In the genomic region with DNA sequence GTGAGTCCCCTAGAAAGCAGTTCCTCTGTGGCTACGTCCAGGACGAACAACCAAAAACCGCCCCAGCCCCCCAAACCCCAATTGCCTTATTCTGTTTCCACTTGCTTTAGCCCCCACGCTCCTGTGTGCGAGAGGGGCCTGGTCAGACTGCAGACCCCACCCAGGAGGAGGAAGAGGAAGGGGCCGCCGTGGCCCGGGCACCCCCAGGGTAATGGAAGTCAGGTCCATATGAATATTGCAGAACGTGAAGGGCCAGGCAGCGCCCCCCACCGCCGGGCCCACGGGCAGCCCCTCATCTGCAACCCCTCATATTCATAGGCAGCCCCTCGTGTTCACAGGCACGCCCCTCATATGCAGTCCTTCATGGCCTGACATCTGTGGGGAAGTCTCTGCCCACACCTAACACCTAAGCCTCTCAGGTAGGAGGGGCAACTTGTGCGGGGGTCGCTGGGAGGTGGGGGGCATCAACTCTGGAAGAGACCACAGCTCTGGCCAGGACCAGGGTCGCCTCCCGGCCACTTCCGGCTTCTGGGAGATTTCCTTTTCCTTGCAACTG, we compare ENCODE assay signal across 9 cellular contexts. TPM values are rescaled to one million over a fixed set of nuclear protein-coding genes. Genes with fewer than 3 reads are reported as not detected.
A peak's percentile ranks its signal among the peaks of the same experiment; 100 is the strongest.
DNase-seq lines count a peak whose midpoint lies in the region; ATAC-seq lines count a peak whose summit lies in the region.
"Had no signal": no experiment of that assay in that cellular context is flagged by ENCODE, and none has a peak within 500 bp of the region (broad histone marks: within the 10 kb centered on the region; RNA-seq: fewer than 3 reads in every experiment).

No MANE protein-coding gene starts in this region.

- H3K4me3 Mint-ChIP-seq in activated CD4-positive, alpha-beta T cell treated with anti-CD3 and anti-CD28 coated beads, Interleukin-2, amount 10 ng/mL, durations not matched to agents 24 days and 14 days, result peak overlapping the region; percentile 62
- H3K4me3 Mint-ChIP-seq in activated T-helper 2 cell treated with anti-CD3 and anti-CD28 coated beads, Interferon-gamma antibody, Interleukin-2, Interleukin-4, amounts not matched to agents 10 μg/mL and 5 μg/mL and 100 μg/mL, durations not matched to agents 14 hours and 24 hours and 36 hours (ENCODE audit: low read depth), result peak overlapping the region; percentile 33
- H3K4me3 Mint-ChIP-seq in stimulated activated naive B cell treated with anti-CD40 and anti-IgM and Interleukin-4, amounts not matched to agents 10 μg/mL and 1 μg/mL and 100 μg/mL, for 72 hours, result peak overlapping the region; percentile 74 to 76

- H3K27ac Mint-ChIP-seq in activated CD4-positive, alpha-beta T cell treated with anti-CD3 and anti-CD28 coated beads, Interleukin-2, amount 10 ng/mL, durations not matched to agents 24 days and 14 days, result no peak overlapping the region
- H3K27ac Mint-ChIP-seq in activated T-helper 2 cell treated with anti-CD3 and anti-CD28 coated beads, Interferon-gamma antibody, Interleukin-2, Interleukin-4, amounts not matched to agents 10 μg/mL and 5 μg/mL and 100 μg/mL, durations not matched to agents 14 hours and 24 hours and 36 hours, result no peak overlapping the region
- H3K27ac Mint-ChIP-seq in stimulated activated naive B cell treated with anti-CD40 and anti-IgM and Interleukin-4, amounts not matched to agents 10 μg/mL and 1 μg/mL and 100 μg/mL, for 72 hours, result no peak overlapping the region
- H3K27ac Mint-ChIP-seq: CD14-positive monocyte had no signal

- H3K36me3 Mint-ChIP-seq in activated CD4-positive, alpha-beta T cell treated with anti-CD3 and anti-CD28 coated beads, Interleukin-2, amount 10 ng/mL, durations not matched to agents 24 days and 14 days (ENCODE audit: low read depth), result no peaks in the 10 kb centered on the region
- no peaks in the 10 kb centered on the region for H3K36me3 Mint-ChIP-seq in activated T-helper 2 cell treated with anti-CD3 and anti-CD28 coated beads, Interferon-gamma antibody, Interleukin-2, Interleukin-4, amounts not matched to agents 10 μg/mL and 5 μg/mL and 100 μg/mL, durations not matched to agents 14 hours and 24 hours and 36 hours (ENCODE audit: low read depth)
- H3K36me3 Mint-ChIP-seq in stimulated activated naive B cell treated with anti-CD40 and anti-IgM and Interleukin-4, amounts not matched to agents 10 μg/mL and 1 μg/mL and 100 μg/mL, for 72 hours, result peaks cover 3 to 8% of the 10 kb centered on the region in 2 donors

- peaks cover 1% of the 10 kb centered on the region for H3K9me3 ChIP-seq in aorta (ENCODE audit: control insufficient read depth, low read length)

- H3K27me3 Mint-ChIP-seq in activated CD4-positive, alpha-beta T cell treated with anti-CD3 and anti-CD28 coated beads, Interleukin-2, amount 10 ng/mL, durations not matched to agents 24 days and 14 days, result peaks cover 21% of the 10 kb centered on the region
- H3K27me3 Mint-ChIP-seq in activated T-helper 2 cell treated with anti-CD3 and anti-CD28 coated beads, Interferon-gamma antibody, Interleukin-2, Interleukin-4, amounts not matched to agents 10 μg/mL and 5 μg/mL and 100 μg/mL, durations not matched to agents 14 hours and 24 hours and 36 hours (ENCODE audit: low read depth), result peaks cover 33% of the 10 kb centered on the region
- H3K27me3 Mint-ChIP-seq in stimulated activated naive B cell treated with anti-CD40 and anti-IgM and Interleukin-4, amounts not matched to agents 10 μg/mL and 1 μg/mL and 100 μg/mL, for 72 hours, result peaks cover 43 to 72% of the 10 kb centered on the region in 2 donors

- no peak for ATAC-seq in stimulated activated naive B cell treated with anti-CD40 and anti-IgM and Interleukin-4, amounts not matched to agents 10 μg/mL and 1 μg/mL and 100 μg/mL, for 72 hours (replicated peaks)
- ATAC-seq in HG03521 (IDR thresholded peaks at IDR 0.05; ENCODE audit: unreplicated experiment) (no peak), aorta (ENCODE audit: low FRiP score) (no peak), HG02588 (IDR thresholded peaks at IDR 0.05; ENCODE audit: unreplicated experiment) (no peak)

- H3K36me3 ChIP-seq in aorta (ENCODE audit: control insufficient read depth in 1 of 2, insufficient read depth in 2 of 2, low read length in 1 of 2), result no peaks in the 10 kb centered on the region

- H3K27ac ChIP-seq in aorta (ENCODE audit: low read depth in 1 of 2, low read length in 2 of 2), result no peak overlapping the region

- peak; percentile 51 for DNase-seq in activated CD4-positive, alpha-beta T cell treated with anti-CD3 and anti-CD28 coated beads, Interleukin-2, amount 10 ng/mL, durations not matched to agents 24 days and 14 days
- no peak for DNase-seq in activated CD4-positive, alpha-beta T cell treated with anti-CD3 and anti-CD28 coated beads for 4 hours
- DNase-seq in activated T-helper 2 cell treated with anti-CD3 and anti-CD28 coated beads, Interferon-gamma antibody, Interleukin-2, Interleukin-4, amounts not matched to agents 10 μg/mL and 5 μg/mL and 100 μg/mL, durations not matched to agents 14 hours and 24 hours and 36 hours (ENCODE audit: low spot score), result no peak
- DNase-seq in stimulated activated naive B cell treated with anti-CD40 and anti-IgM and Interleukin-4, amounts not matched to agents 10 μg/mL and 1 μg/mL and 100 μg/mL, for 72 hours, result no peak
- no peak for DNase-seq in aorta

- H3K4me1 ChIP-seq in aorta (ENCODE audit: control insufficient read depth in 1 of 2, insufficient read depth in 2 of 2, low read length in 2 of 2), result no peaks in the 10 kb centered on the region

- H3K9me3 Mint-ChIP-seq in activated CD4-positive, alpha-beta T cell treated with anti-CD3 and anti-CD28 coated beads, Interleukin-2, amount 10 ng/mL, durations not matched to agents 24 days and 14 days, result no peaks in the 10 kb centered on the region
- no peaks in the 10 kb centered on the region for H3K9me3 Mint-ChIP-seq in activated T-helper 2 cell treated with anti-CD3 and anti-CD28 coated beads, Interferon-gamma antibody, Interleukin-2, Interleukin-4, amounts not matched to agents 10 μg/mL and 5 μg/mL and 100 μg/mL, durations not matched to agents 14 hours and 24 hours and 36 hours
- peaks cover 8 to 11% of the 10 kb centered on the region in 2 donors for H3K9me3 Mint-ChIP-seq in stimulated activated naive B cell treated with anti-CD40 and anti-IgM and Interleukin-4, amounts not matched to agents 10 μg/mL and 1 μg/mL and 100 μg/mL, for 72 hours

- no peaks in the 10 kb centered on the region for H3K27me3 ChIP-seq in aorta (ENCODE audit: control insufficient read depth in 1 of 2, insufficient read depth in 2 of 2, low read length in 1 of 2)

- H3K4me3 ChIP-seq in iPS-11a (ENCODE audit: low read depth, low read length), result peak overlapping the region; percentile 50
- peak overlapping the region in 1 of 2 donors; percentile 40 for H3K4me3 ChIP-seq in aorta (ENCODE audit: low read length in 2 of 2)

- no peaks in the 10 kb centered on the region for H3K4me1 Mint-ChIP-seq in activated CD4-positive, alpha-beta T cell treated with anti-CD3 and anti-CD28 coated beads, Interleukin-2, amount 10 ng/mL, durations not matched to agents 24 days and 14 days
- no peaks in the 10 kb centered on the region for H3K4me1 Mint-ChIP-seq in activated T-helper 2 cell treated with anti-CD3 and anti-CD28 coated beads, Interferon-gamma antibody, Interleukin-2, Interleukin-4, amounts not matched to agents 10 μg/mL and 5 μg/mL and 100 μg/mL, durations not matched to agents 14 hours and 24 hours and 36 hours (ENCODE audit: low read depth)
- H3K4me1 Mint-ChIP-seq in stimulated activated naive B cell treated with anti-CD40 and anti-IgM and Interleukin-4, amounts not matched to agents 10 μg/mL and 1 μg/mL and 100 μg/mL, for 72 hours, result peaks cover 3 to 4% of the 10 kb centered on the region in 2 donors
- H3K4me1 Mint-ChIP-seq: CD14-positive monocyte had no signal

- intact Hi-C loops in activated CD4-positive, alpha-beta T cell treated with anti-CD3 and anti-CD28 coated beads, Interleukin-2, amount 10 ng/mL, durations not matched to agents 24 days and 14 days (cut with micrococcal nuclease), result no loop called here
- intact Hi-C loops in activated T-helper 2 cell treated with anti-CD3 and anti-CD28 coated beads, Interferon-gamma antibody, Interleukin-2, Interleukin-4, amounts not matched to agents 10 μg/mL and 5 μg/mL and 100 μg/mL, durations not matched to agents 14 hours and 24 hours and 36 hours (cut with micrococcal nuclease), result no loop called here
- intact Hi-C loops in aorta (cut with DNase I), result no loop called here

- WGBS in aorta, 2 donors, result 15 to 19% methylated on average over 20 of the region's 20 CpGs

RNA-seq across cellular contexts. Expression of gene PLEKHG4B, which starts 37.7 kb away (rescaled TPM):
- not detected in 2 replicates for total RNA-seq in activated CD4-positive, alpha-beta T cell treated with anti-CD3 and anti-CD28 coated beads, Interleukin-2, amount 10 ng/mL, durations not matched to agents 24 days and 14 days
- not detected in 2 replicates for total RNA-seq in activated T-helper 2 cell treated with anti-CD3 and anti-CD28 coated beads, Interferon-gamma antibody, Interleukin-2, Interleukin-4, amounts not matched to agents 10 μg/mL and 5 μg/mL and 100 μg/mL, durations not matched to agents 14 hours and 24 hours and 36 hours
- under 1 TPM in 1 of 2 donors, not detected in 1; 0.21 TPM for total RNA-seq in aorta
- polyA plus RNA-seq in aorta, result under 1 TPM in 1 of 2 donors, not detected in 1; 0.05 TPM
- polyA plus RNA-seq: CD14-positive monocyte had no signal
